ENCODE assay signal across 8 cellular contexts in the genomic region with DNA sequence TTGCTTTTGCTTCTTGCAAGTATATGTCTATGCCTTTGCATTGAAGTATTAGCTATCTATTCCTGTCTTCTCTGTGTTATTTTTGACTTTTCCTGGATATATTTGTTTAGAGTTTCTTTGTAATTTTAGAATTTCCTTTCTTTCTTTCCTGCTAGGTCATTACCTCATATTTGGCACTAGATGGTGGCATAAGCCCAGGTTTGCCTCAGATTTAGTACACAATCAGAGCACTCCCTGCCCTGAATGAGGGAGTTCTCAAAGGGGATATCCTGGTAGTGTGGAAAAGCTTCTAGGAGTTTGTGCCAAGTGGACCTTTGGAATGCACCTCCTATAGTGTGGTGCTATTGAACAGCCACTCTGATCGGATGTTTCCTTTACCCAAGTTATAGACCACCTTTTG.
DNase-seq lines count a peak whose midpoint lies in the region; ATAC-seq and TF ChIP-seq lines count a peak whose summit lies in the region.

No MANE protein-coding gene starts in this region.

- no peak for ATAC-seq in HG02571 (IDR thresholded peaks at IDR 0.05; ENCODE audit: unreplicated experiment)
- no peak for ATAC-seq in GM19467 (IDR thresholded peaks at IDR 0.05; ENCODE audit: unreplicated experiment)

- H3K4me3 Mint-ChIP-seq in mesothelial cell of epicardium = no peak overlapping the region

- H3K4me1 Mint-ChIP-seq in mesothelial cell of epicardium = peaks cover 19% of the 10 kb centered on the region

- no peak for TF ChIP-seq CTCF in mesothelial cell of epicardium (IDR thresholded peaks at IDR 0.05; ENCODE audit: unreplicated experiment)

- no peaks in the 10 kb centered on the region for H3K27me3 Mint-ChIP-seq in mesothelial cell of epicardium (ENCODE audit: low read depth)

- peaks cover 6% of the 10 kb centered on the region for H3K9me3 Mint-ChIP-seq in mesothelial cell of epicardium

- no peak overlapping the region for H3K27ac Mint-ChIP-seq in mesothelial cell of epicardium

- no peaks in the 10 kb centered on the region for H3K36me3 Mint-ChIP-seq in mesothelial cell of epicardium

- peak; percentile 48 for DNase-seq in D341Med (ENCODE audit: low spot score)
- peak; percentile 0 for DNase-seq in HuH-7 (ENCODE audit: low spot score)
- peak; percentile 9 for DNase-seq in SHP77 treated with DMSO at 0.1 percent for 48 hours (lab: John Stamatoyannopoulos, UW)
- peak; percentile 15 for DNase-seq in iris pigment epithelial cell (ENCODE audit: low read depth)
- DNase-seq in germinal center (ENCODE audit: low spot score) = no peak
- no peak for DNase-seq in mesothelial cell of epicardium (ENCODE audit: low spot score in 2 of 2, unreplicated experiment in 2 of 2)

Comparison
In these comparisons a context has a peak if more than half of its experiments do, and no peak if none do; other contexts are left out.
1. DNase-seq: peak in D341Med (single experiment), HuH-7 (single experiment), SHP77 treated with DMSO at 0.1 percent for 48 hours (single experiment) and iris pigment epithelial cell (single experiment); none in germinal center (single experiment) and mesothelial cell of epicardium (0 of 2).